Comparison of ENCODE assay signal across 8 cellular contexts in genomic region chr2:86912106-86912505, GRCh38. TPM values are rescaled to one million over a fixed set of nuclear protein-coding genes. Genes with fewer than 3 reads are reported as not detected.
"Had no signal": no experiment of that assay in that cellular context is flagged by ENCODE, and none has a peak within 500 bp of the region (broad histone marks: within the 10 kb centered on the region; RNA-seq: fewer than 3 reads in every experiment).

No MANE protein-coding gene starts in this region.

RNA-seq across cellular contexts. Expression of gene RGPD1, which starts 29.8 kb away (rescaled TPM):
- total RNA-seq: PC-3 had no signal

RNA-seq across cellular contexts. Expression of gene CD8B, which starts 50.4 kb away (rescaled TPM):
- total RNA-seq: OCI-LY7, PC-3, PC-9, RPMI7951, SJCRH30, SJSA1, SK-MEL-5 had no signal
- polyA plus RNA-seq: SK-N-SH had no signal
